In genomic region chr15:50519740-50520425, GRCh38 we compare ENCODE assay signal across 31 cellular contexts. TPM values are rescaled to one million over a fixed set of nuclear protein-coding genes. Genes with fewer than 3 reads are reported as not detected.
"Had no signal": no experiment of that assay in that cellular context is flagged by ENCODE, and none has a peak within 500 bp of the region (broad histone marks: within the 10 kb centered on the region; RNA-seq: fewer than 3 reads in every experiment).

No MANE protein-coding gene starts in this region.

- ATAC-seq: activated naive CD8-positive, alpha-beta T cell treated with anti-CD3 and anti-CD28 coated beads, Interleukin-2, amount 50 U/mL, for 24 hours; activated T-cell treated with anti-CD3 and anti-CD28 coated beads, Interleukin-2, amount 50 U/mL, for 4 hours; activated T-helper 17 cell treated with anti-CD3 and anti-CD28 coated beads, Interleukin-2, amount 50 U/mL, for 72 hours; esophagus mucosa; gastrocnemius medialis; left cardiac atrium; naive thymus-derived CD8-positive, alpha-beta T cell; right lobe of liver; stimulated activated memory B cell treated with anti-CD40 and anti-IgM and Interleukin-4, amounts not matched to agents 10 μg/mL and 1 μg/mL and 100 μg/mL, for 72 hours; stimulated activated naive CD8-positive, alpha-beta T cell treated with anti-CD3 and anti-CD28 coated beads, Interleukin-15, amount 100 ng/mL, for 72 hours had no signal

- H3K4me1 Mint-ChIP-seq: activated CD4-positive, alpha-beta memory T cell treated with anti-CD3 and anti-CD28 coated beads, Interleukin-2, amount 10 ng/mL, durations not matched to agents 7 days and 5 days; activated CD4-positive, alpha-beta T cell treated with anti-CD3 and anti-CD28 coated beads, Interleukin-2, amount 10 ng/mL, durations not matched to agents 24 days and 14 days; activated naive CD4-positive, alpha-beta T cell treated with anti-CD3 and anti-CD28 coated beads, Interleukin-2, amount 50 U/mL, for 24 hours; activated naive CD8-positive, alpha-beta T cell treated with anti-CD3 and anti-CD28 coated beads, Interleukin-2, amount 50 U/mL, for 24 hours; activated T-helper 17 cell treated with anti-CD3 and anti-CD28 coated beads, Interleukin-2, amount 50 U/mL, for 72 hours; naive thymus-derived CD8-positive, alpha-beta T cell; neural progenitor cell; stimulated activated memory B cell treated with anti-CD40 and anti-IgM and Interleukin-4, amounts not matched to agents 10 μg/mL and 1 μg/mL and 100 μg/mL, for 72 hours; stimulated activated naive CD8-positive, alpha-beta T cell treated with anti-CD3 and anti-CD28 coated beads, Interleukin-15, amount 100 ng/mL, for 72 hours had no signal

- H3K36me3 Mint-ChIP-seq: neural progenitor cell had no signal

- H3K27me3 ChIP-seq: breast epithelium, gastrocnemius medialis, hepatocyte, neural progenitor cell, right lobe of liver, upper lobe of left lung, vagina had no signal

- H3K27me3 Mint-ChIP-seq: activated CD4-positive, alpha-beta memory T cell treated with anti-CD3 and anti-CD28 coated beads, Interleukin-2, amount 10 ng/mL, durations not matched to agents 7 days and 5 days; activated naive CD4-positive, alpha-beta T cell treated with anti-CD3 and anti-CD28 coated beads, Interleukin-2, amount 50 U/mL, for 24 hours; activated naive CD8-positive, alpha-beta T cell treated with anti-CD3 and anti-CD28 coated beads, Interleukin-2, amount 50 U/mL, for 24 hours; activated T-helper 17 cell treated with anti-CD3 and anti-CD28 coated beads, Interleukin-2, amount 50 U/mL, for 72 hours; naive thymus-derived CD8-positive, alpha-beta T cell; stimulated activated memory B cell treated with anti-CD40 and anti-IgM and Interleukin-4, amounts not matched to agents 10 μg/mL and 1 μg/mL and 100 μg/mL, for 72 hours; stimulated activated naive CD8-positive, alpha-beta T cell treated with anti-CD3 and anti-CD28 coated beads, Interleukin-15, amount 100 ng/mL, for 72 hours had no signal

- H3K4me3 ChIP-seq: breast epithelium, gastrocnemius medialis, hepatocyte, neural progenitor cell, right lobe of liver, skin epidermis, upper lobe of left lung, vagina had no signal

- H3K9me3 ChIP-seq: gastrocnemius medialis, right lobe of liver, vagina had no signal

- H3K27ac ChIP-seq: breast epithelium, gastrocnemius medialis, hepatocyte, neural progenitor cell, right lobe of liver, skin epidermis, upper lobe of left lung, vagina had no signal

- H3K4me3 Mint-ChIP-seq: activated CD4-positive, alpha-beta memory T cell treated with anti-CD3 and anti-CD28 coated beads, Interleukin-2, amount 10 ng/mL, durations not matched to agents 7 days and 5 days; activated CD4-positive, alpha-beta T cell treated with anti-CD3 and anti-CD28 coated beads, Interleukin-2, amount 10 ng/mL, durations not matched to agents 24 days and 14 days; activated naive CD4-positive, alpha-beta T cell treated with anti-CD3 and anti-CD28 coated beads, Interleukin-2, amount 50 U/mL, for 24 hours; activated naive CD8-positive, alpha-beta T cell treated with anti-CD3 and anti-CD28 coated beads, Interleukin-2, amount 50 U/mL, for 24 hours; activated T-cell treated with anti-CD3 and anti-CD28 coated beads, Interleukin-2, amount 50 U/mL, for 4 hours; activated T-helper 17 cell treated with anti-CD3 and anti-CD28 coated beads, Interleukin-2, amount 50 U/mL, for 72 hours; endodermal cell; naive thymus-derived CD8-positive, alpha-beta T cell; neural progenitor cell; stimulated activated memory B cell treated with anti-CD40 and anti-IgM and Interleukin-4, amounts not matched to agents 10 μg/mL and 1 μg/mL and 100 μg/mL, for 72 hours; stimulated activated naive CD8-positive, alpha-beta T cell treated with anti-CD3 and anti-CD28 coated beads, Interleukin-15, amount 100 ng/mL, for 72 hours had no signal

- H3K9me3 Mint-ChIP-seq: activated CD4-positive, alpha-beta T cell treated with anti-CD3 and anti-CD28 coated beads, Interleukin-2, amount 10 ng/mL, durations not matched to agents 24 days and 14 days; activated T-helper 17 cell treated with anti-CD3 and anti-CD28 coated beads, Interleukin-2, amount 50 U/mL, for 72 hours had no signal

- H3K4me1 ChIP-seq: breast epithelium, gastrocnemius medialis, neural progenitor cell, right lobe of liver, upper lobe of left lung, vagina had no signal

- H3K27ac Mint-ChIP-seq: activated CD4-positive, alpha-beta memory T cell treated with anti-CD3 and anti-CD28 coated beads, Interleukin-2, amount 10 ng/mL, durations not matched to agents 7 days and 5 days; activated CD4-positive, alpha-beta T cell treated with anti-CD3 and anti-CD28 coated beads, Interleukin-2, amount 10 ng/mL, durations not matched to agents 24 days and 14 days; activated naive CD4-positive, alpha-beta T cell treated with anti-CD3 and anti-CD28 coated beads, Interleukin-2, amount 50 U/mL, for 24 hours; activated naive CD8-positive, alpha-beta T cell treated with anti-CD3 and anti-CD28 coated beads, Interleukin-2, amount 50 U/mL, for 24 hours; activated T-helper 17 cell treated with anti-CD3 and anti-CD28 coated beads, Interleukin-2, amount 50 U/mL, for 72 hours; endodermal cell; naive thymus-derived CD8-positive, alpha-beta T cell; neural progenitor cell; stimulated activated memory B cell treated with anti-CD40 and anti-IgM and Interleukin-4, amounts not matched to agents 10 μg/mL and 1 μg/mL and 100 μg/mL, for 72 hours; stimulated activated naive CD8-positive, alpha-beta T cell treated with anti-CD3 and anti-CD28 coated beads, Interleukin-15, amount 100 ng/mL, for 72 hours had no signal

- H3K36me3 ChIP-seq: breast epithelium, gastrocnemius medialis, neural progenitor cell, right lobe of liver, upper lobe of left lung, vagina had no signal

- DNase-seq: activated CD4-positive, alpha-beta memory T cell treated with anti-CD3 and anti-CD28 coated beads, Interleukin-2, amount 10 ng/mL, durations not matched to agents 7 days and 5 days; activated CD4-positive, alpha-beta T cell treated with anti-CD3 and anti-CD28 coated beads, Interleukin-2, amount 10 ng/mL, durations not matched to agents 24 days and 14 days; activated CD4-positive, CD25-positive, alpha-beta regulatory T cell treated with anti-CD3 and anti-CD28 coated beads, Interleukin-2, amount 50 U/mL, for 72 hours; activated gamma-delta T cell treated with Interleukin-2 at 50 U/mL for 16 hours; activated naive CD8-positive, alpha-beta T cell treated with anti-CD3 and anti-CD28 coated beads, Interleukin-2, amount 50 U/mL, for 24 hours; activated T-cell treated with anti-CD3 and anti-CD28 coated beads, Interleukin-2, amount 50 U/mL, for 4 hours; central memory CD4-positive, alpha-beta T cell; endodermal cell; gastrocnemius medialis; islet precursor cell; left cardiac atrium; midbrain; naive thymus-derived CD8-positive, alpha-beta T cell; occipital lobe; right lobe of liver; stimulated activated CD4-positive, alpha-beta T cell treated with anti-CD3 and anti-CD28 coated beads, Interleukin-4, amount 100 ng/mL, for 24 hours; stimulated activated CD8-positive, alpha-beta memory T cell treated with anti-CD3 and anti-CD28 coated beads, Interleukin-4, amount 100 ng/mL, for 48 hours; stimulated activated naive CD8-positive, alpha-beta T cell treated with anti-CD3 and anti-CD28 coated beads, Interleukin-15, amount 100 ng/mL, for 72 hours; substantia nigra; T-helper 2 cell; upper lobe of left lung had no signal

RNA-seq across cellular contexts. Expression of gene USP50, which starts 26.6 kb away (rescaled TPM):
- total RNA-seq: activated CD4-positive, alpha-beta memory T cell treated with anti-CD3 and anti-CD28 coated beads, Interleukin-2, amount 10 ng/mL, durations not matched to agents 7 days and 5 days; activated T-cell treated with anti-CD3 and anti-CD28 coated beads, Interleukin-2, amount 50 U/mL, for 4 hours; activated T-helper 17 cell treated with anti-CD3 and anti-CD28 coated beads, Interleukin-2, amount 50 U/mL, for 72 hours; esophagus mucosa; hepatocyte; naive thymus-derived CD8-positive, alpha-beta T cell; vagina had no signal
- polyA plus RNA-seq: thymus had no signal
